12 cellular contexts compared by ENCODE assay signal in the genomic region with DNA sequence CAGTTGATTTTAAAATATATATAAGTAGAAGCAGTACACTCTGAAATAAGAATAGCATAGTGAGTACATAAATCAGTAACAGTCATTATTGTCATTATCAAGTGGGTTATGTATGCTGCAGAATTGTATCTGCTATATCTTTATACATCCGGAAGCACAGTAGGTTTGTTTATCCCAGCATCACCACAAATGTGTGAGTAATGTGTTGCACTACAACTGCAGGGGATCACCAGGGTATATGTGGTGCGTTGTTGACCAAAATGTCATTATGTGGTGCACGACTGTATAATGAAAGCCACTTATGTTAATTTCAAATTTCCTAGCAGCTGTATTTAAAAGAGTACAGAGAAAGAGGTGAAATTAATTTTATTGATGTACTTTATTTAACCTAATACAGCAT.
"Had no signal": no experiment of that assay in that cellular context is flagged by ENCODE, and none has a peak within 500 bp of the region (broad histone marks: within the 10 kb centered on the region; RNA-seq: fewer than 3 reads in every experiment).

No MANE protein-coding gene starts in this region.

- H3K36me3 ChIP-seq: stomach, thoracic aorta had no signal

- H3K4me3 ChIP-seq: body of pancreas, lung, stomach, thoracic aorta had no signal

- H3K27ac ChIP-seq: body of pancreas, stomach, thoracic aorta had no signal

- H3K9me3 ChIP-seq: body of pancreas, stomach, thoracic aorta had no signal

- H3K4me1 ChIP-seq: body of pancreas, stomach had no signal

- ATAC-seq: body of pancreas; effector memory CD8-positive, alpha-beta T cell; left colon; naive thymus-derived CD4-positive, alpha-beta T cell had no signal

- DNase-seq: activated B cell treated with CpG ODN at 0.5 μM for 24 hours; activated CD4-positive, alpha-beta T cell treated with anti-CD3 and anti-CD28 coated beads, Interleukin-2, amount 10 ng/mL, durations not matched to agents 24 days and 14 days; activated naive CD4-positive, alpha-beta T cell treated with anti-CD3 and anti-CD28 coated beads, Interleukin-2, amount 10 ng/mL, durations not matched to agents 7 days and 5 days; amniotic stem cell; body of pancreas; effector memory CD8-positive, alpha-beta T cell; left colon; naive thymus-derived CD4-positive, alpha-beta T cell; stimulated activated CD4-positive, alpha-beta T cell treated with anti-CD3 and anti-CD28 coated beads, Interleukin-4, amount 100 ng/mL, for 4 hours; stomach had no signal

- H3K27me3 ChIP-seq: body of pancreas, stomach had no signal
